In the genomic region with DNA sequence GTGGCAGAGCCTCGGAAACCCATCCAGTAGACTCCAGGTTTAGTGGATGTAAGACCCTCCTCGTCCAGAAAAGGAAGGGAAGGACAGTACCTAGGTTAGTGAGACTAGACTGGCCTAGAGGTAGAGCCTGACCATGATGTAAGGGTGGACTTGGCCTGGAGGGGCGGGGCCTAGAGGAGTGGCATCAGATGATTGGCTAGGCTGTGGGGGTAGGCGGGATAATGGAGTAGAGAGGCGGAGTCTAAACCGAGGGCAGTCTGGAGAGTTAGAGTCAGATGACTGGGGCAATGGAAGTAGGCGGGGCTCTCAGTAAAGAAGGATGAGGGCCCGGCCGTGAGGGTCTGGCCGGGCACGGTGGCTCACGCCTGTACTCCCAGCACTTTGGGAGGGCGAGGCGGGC, we compare ENCODE assay signal across 8 cellular contexts.
A peak's percentile ranks its signal among the peaks of the same experiment; 100 is the strongest.
DNase-seq lines count a peak whose midpoint lies in the region; ATAC-seq and TF ChIP-seq lines count a peak whose summit lies in the region.
"Had no signal": no experiment of that assay in that cellular context is flagged by ENCODE, and none has a peak within 500 bp of the region (broad histone marks: within the 10 kb centered on the region; RNA-seq: fewer than 3 reads in every experiment).

No MANE protein-coding gene starts in this region.

- no peak overlapping the region for H2AFZ ChIP-seq in mesenchymal stem cell (ENCODE audit: low read depth, low read length)
- H2AFZ ChIP-seq in hepatocyte: no peak overlapping the region

- DNase-seq in EL (peak; percentile 29), HK-2 (ENCODE audit: unreplicated experiment) (peak; percentile 41), astrocyte of the hippocampus (ENCODE audit: low read depth, low spot score) (peak; percentile 34), mesenchymal stem cell (peak; percentile 29), hepatocyte (ENCODE audit: low spot score) (no peak)
- no peak for DNase-seq in naive thymus-derived CD8-positive, alpha-beta T cell
- DNase-seq: NCI-H510A treated with DMSO at 0.1 percent for 48 hours had no signal

- H3K18ac ChIP-seq in mesenchymal stem cell (ENCODE audit: low read depth in 1 of 2, low read length in 2 of 2): no peak overlapping the region

- H3K27ac Mint-ChIP-seq in naive thymus-derived CD8-positive, alpha-beta T cell: no peak overlapping the region

- ATAC-seq in GM21423 (IDR thresholded peaks at IDR 0.05; ENCODE audit: unreplicated experiment): no peak
- no peak for ATAC-seq in naive thymus-derived CD8-positive, alpha-beta T cell

- H3K36me3 Mint-ChIP-seq in naive thymus-derived CD8-positive, alpha-beta T cell: no peaks in the 10 kb centered on the region

- H4K8ac ChIP-seq in mesenchymal stem cell (ENCODE audit: low read length): no peak overlapping the region

- POLR2A ChIA-PET in naive thymus-derived CD8-positive, alpha-beta T cell (lab: Charles Lee): no interaction called here

- no peak overlapping the region for H3K23ac ChIP-seq in mesenchymal stem cell (ENCODE audit: low read length in 2 of 2)

- peaks cover 2% of the 10 kb centered on the region for H4K20me1 ChIP-seq in hepatocyte (ENCODE audit: insufficient read depth, poor library complexity, severe bottlenecking)

- WGBS in mesenchymal stem cell: 85% methylated on average over 11 of the region's 14 CpGs
- 91% methylated on average over 14 of the region's 14 CpGs for WGBS in hepatocyte (ENCODE audit: low lambda C conversion rate, missing lambda C conversion rate)

- no peak overlapping the region for H2BK15ac ChIP-seq in mesenchymal stem cell (ENCODE audit: low read depth, poor library complexity, severe bottlenecking)

- H3K9me3 ChIP-seq in mesenchymal stem cell (ENCODE audit: control insufficient read depth, low read length): no peaks in the 10 kb centered on the region
- no peaks in the 10 kb centered on the region for H3K9me3 ChIP-seq in hepatocyte (ENCODE audit: low read depth)

- no peak overlapping the region for H3K9ac ChIP-seq in mesenchymal stem cell (ENCODE audit: low read length)

- H2AK5ac ChIP-seq in mesenchymal stem cell (ENCODE audit: low read length, severe bottlenecking): no peak overlapping the region

- no peak overlapping the region for H3K14ac ChIP-seq in mesenchymal stem cell (ENCODE audit: low read length in 2 of 2)

- no peak overlapping the region for H3K4me3 ChIP-seq in mesenchymal stem cell (ENCODE audit: insufficient read depth in 1 of 2, low read depth in 1 of 2, low read length in 2 of 2)
- no peak overlapping the region for H3K4me3 ChIP-seq in hepatocyte

- no peak overlapping the region for H2BK12ac ChIP-seq in mesenchymal stem cell (ENCODE audit: low read length in 2 of 2)

- TF ChIP-seq CTCF in hepatocyte (IDR thresholded peaks at IDR 0.05; ENCODE audit: poor library complexity): no peak

- no peaks in the 10 kb centered on the region for H3K4me1 Mint-ChIP-seq in naive thymus-derived CD8-positive, alpha-beta T cell

- no peak overlapping the region for H2BK120ac ChIP-seq in mesenchymal stem cell (ENCODE audit: low read depth, low read length)

- peaks cover 67% of the 10 kb centered on the region for H3K79me1 ChIP-seq in mesenchymal stem cell (replicated peaks; ENCODE audit: low read length, poor library complexity, severe bottlenecking)

- H3K27me3 Mint-ChIP-seq in naive thymus-derived CD8-positive, alpha-beta T cell: peaks cover 4 to 37% (median 10%) of the 10 kb centered on the region in 5 donors

- H3K9me2 ChIP-seq in hepatocyte (replicated peaks; ENCODE audit: insufficient read depth): no peaks in the 10 kb centered on the region

- H2BK5ac ChIP-seq in mesenchymal stem cell (ENCODE audit: low read depth, low read length, poor library complexity, severe bottlenecking): no peak overlapping the region

- no peak overlapping the region for H3K4me2 ChIP-seq in mesenchymal stem cell (ENCODE audit: low read length, poor library complexity, severe bottlenecking)
- no peak overlapping the region for H3K4me2 ChIP-seq in hepatocyte

- H3K36me3 ChIP-seq in mesenchymal stem cell (ENCODE audit: control insufficient read depth in 1 of 2, insufficient read depth in 2 of 2, low read depth in 1 of 2, low read length in 2 of 2) (peaks cover 0 to 33% of the 10 kb centered on the region in 2 experiments), hepatocyte (replicated peaks; ENCODE audit: insufficient read depth, low read depth) (no peaks in the 10 kb centered on the region)

- H4K91ac ChIP-seq in mesenchymal stem cell (ENCODE audit: low read length): no peak overlapping the region

- no peak overlapping the region for H3K4ac ChIP-seq in mesenchymal stem cell (ENCODE audit: low read depth in 1 of 2, low read length in 2 of 2)

- H3K79me2 ChIP-seq in hepatocyte: no peaks in the 10 kb centered on the region

- no peaks in the 10 kb centered on the region for H3K9me3 Mint-ChIP-seq in naive thymus-derived CD8-positive, alpha-beta T cell

- H3K27ac ChIP-seq in mesenchymal stem cell (ENCODE audit: low read length, poor library complexity, severe bottlenecking): no peak overlapping the region
- no peak overlapping the region for H3K27ac ChIP-seq in hepatocyte

- H3K27me3 ChIP-seq in mesenchymal stem cell (ENCODE audit: control insufficient read depth in 1 of 2, insufficient read depth in 1 of 2, low read length in 2 of 2): peaks cover 0 to 24% of the 10 kb centered on the region in 2 experiments
- H3K27me3 ChIP-seq in hepatocyte: no peaks in the 10 kb centered on the region

- no peak overlapping the region for H3K4me3 Mint-ChIP-seq in naive thymus-derived CD8-positive, alpha-beta T cell

- H3K4me1 ChIP-seq in mesenchymal stem cell (ENCODE audit: control insufficient read depth, insufficient read depth, low read depth, low read length) (peaks cover 18% of the 10 kb centered on the region), hepatocyte (ENCODE audit: insufficient read depth) (peaks cover 2% of the 10 kb centered on the region)

Comparison
In these comparisons a context has a peak if more than half of its experiments do, and no peak if none do; other contexts are left out.
1. DNase-seq: peak in EL (single experiment), HK-2 (single experiment), astrocyte of the hippocampus (single experiment) and mesenchymal stem cell (single experiment); none in hepatocyte (single experiment) and naive thymus-derived CD8-positive, alpha-beta T cell (0 of 10).